8 cellular contexts compared by ENCODE assay signal in genomic region chr21:36747815-36748381, GRCh38. TPM values are rescaled to one million over a fixed set of nuclear protein-coding genes. Genes with fewer than 3 reads are reported as not detected.
A peak's percentile ranks its signal among the peaks of the same experiment; 100 is the strongest.
DNase-seq lines count a peak whose midpoint lies in the region; ATAC-seq and TF ChIP-seq lines count a peak whose summit lies in the region.

No MANE protein-coding gene starts in this region.

- no peaks in the 10 kb centered on the region for H3K4me1 ChIP-seq in prostate gland (replicated peaks)

- WGBS in prostate gland: 15% methylated on average over 47 of the region's 80 CpGs

- ATAC-seq in left cardiac atrium: peak; percentile 42 to 56
- ATAC-seq in HG03280 (IDR thresholded peaks at IDR 0.05; ENCODE audit: unreplicated experiment): no peak

- peaks cover 40% of the 10 kb centered on the region for H3K27me3 Mint-ChIP-seq in activated naive CD4-positive, alpha-beta T cell treated with anti-CD3 and anti-CD28 coated beads for 36 hours (ENCODE audit: low read depth)

- no peak overlapping the region for H3K27ac Mint-ChIP-seq in activated naive CD4-positive, alpha-beta T cell treated with anti-CD3 and anti-CD28 coated beads for 36 hours

- no peaks in the 10 kb centered on the region for H3K9me3 ChIP-seq in prostate gland

- H3K27ac ChIP-seq in prostate gland: no peak overlapping the region

- H3K27me3 ChIP-seq in prostate gland (replicated peaks; ENCODE audit: insufficient read depth): no peaks in the 10 kb centered on the region

- no peaks in the 10 kb centered on the region for H3K36me3 ChIP-seq in prostate gland

- TF ChIP-seq POLR2A in prostate gland (IDR thresholded peaks at IDR 0.05): no peak

- CTCF ChIA-PET in activated naive CD4-positive, alpha-beta T cell treated with anti-CD3 and anti-CD28 coated beads for 36 hours (lab: Charles Lee): interaction anchor here (0.6 to 1.3 kb wide), 2 partner anchors 173 to 181 kb away, joined by 3 read pairs; no protein-coding TSS in a partner anchor

- peaks cover 5% of the 10 kb centered on the region for H3K36me3 Mint-ChIP-seq in activated naive CD4-positive, alpha-beta T cell treated with anti-CD3 and anti-CD28 coated beads for 36 hours (ENCODE audit: low read depth)

- intact Hi-C loops in activated naive CD4-positive, alpha-beta T cell treated with anti-CD3 and anti-CD28 coated beads for 36 hours (cut with micrococcal nuclease): loop anchor here (1.0 to 5.0 kb wide), 2 partner anchors 104 to 179 kb away; no protein-coding TSS in a partner anchor
- intact Hi-C loops in left cardiac atrium (cut with DNase I) (loop anchor here in 1 of 2 donors (10.0 kb wide), 1 partner anchor 167 kb away; no protein-coding TSS in a partner anchor), prostate gland (cut with DNase I) (no loop called here)

- no peak overlapping the region for H3K4me3 Mint-ChIP-seq in activated naive CD4-positive, alpha-beta T cell treated with anti-CD3 and anti-CD28 coated beads for 36 hours

- H3K4me1 Mint-ChIP-seq in activated naive CD4-positive, alpha-beta T cell treated with anti-CD3 and anti-CD28 coated beads for 36 hours (ENCODE audit: low read depth): peaks cover 10% of the 10 kb centered on the region

- no peaks in the 10 kb centered on the region for H3K9me3 Mint-ChIP-seq in activated naive CD4-positive, alpha-beta T cell treated with anti-CD3 and anti-CD28 coated beads for 36 hours

- peak overlapping the region; percentile 9 to 40 for H3K4me3 ChIP-seq in prostate gland

- no peak for TF ChIP-seq CTCF in prostate gland (IDR thresholded peaks at IDR 0.05)

- DNase-seq in Daoy (ENCODE audit: low read depth): peak; percentile 78
- peak; percentile 40 for DNase-seq in M059J (ENCODE audit: low read depth)
- peak; percentile 57 for DNase-seq in activated naive CD4-positive, alpha-beta T cell treated with anti-CD3 and anti-CD28 coated beads for 36 hours
- no peak for DNase-seq in left cardiac atrium
- no peak for DNase-seq in prostate gland (ENCODE audit: low spot score)
- no peak for DNase-seq in mesenteric fat pad (ENCODE audit: low spot score)
- DNase-seq in inferior parietal cortex (ENCODE audit: extremely low spot score): no peak

RNA-seq across cellular contexts. Expression of gene SIM2, which starts 49.0 kb away (rescaled TPM):
- total RNA-seq in Daoy (2014; rRNA removed; shearing (Covaris generic)): 12.9 and 16.5 TPM in 2 replicates
- total RNA-seq in M059J (2014; rRNA removed; shearing (Covaris generic)): 0.59 and 1.8 TPM in 2 replicates
- total RNA-seq in activated naive CD4-positive, alpha-beta T cell treated with anti-CD3 and anti-CD28 coated beads for 36 hours: under 1 TPM; 0.74 to 0.94 TPM
- not detected for total RNA-seq in left cardiac atrium
- 10 to 100 TPM in 1 of 2 donors, 1 to 10 TPM in 1; 1.0 to 16.3 TPM for total RNA-seq in prostate gland
- total RNA-seq in mesenteric fat pad: not detected

Comparison
In these comparisons a context has a peak if more than half of its experiments do, and no peak if none do; other contexts are left out.
1. DNase-seq: peak in Daoy (single experiment), M059J (single experiment) and activated naive CD4-positive, alpha-beta T cell treated with anti-CD3 and anti-CD28 coated beads for 36 hours (single experiment); none in left cardiac atrium (single experiment), prostate gland (single experiment), mesenteric fat pad (single experiment) and inferior parietal cortex (single experiment).